Comparison of ENCODE assay signal across 17 cellular contexts in genomic region chr13:19069684-19070397, GRCh38.
DNase-seq lines count a peak whose midpoint lies in the region; ATAC-seq and TF ChIP-seq lines count a peak whose summit lies in the region.
"Had no signal": no experiment of that assay in that cellular context is flagged by ENCODE, and none has a peak within 500 bp of the region (broad histone marks: within the 10 kb centered on the region; RNA-seq: fewer than 3 reads in every experiment).

No MANE protein-coding gene starts in this region.

- intact Hi-C loops in right cardiac atrium (cut with DNase I) (no loop called here), upper lobe of right lung (cut with DNase I) (no loop called here)

- H3K27ac ChIP-seq in right atrium auricular region (no peak overlapping the region), right cardiac atrium (ENCODE audit: low read length) (no peak overlapping the region), lung (ENCODE audit: low read depth in 1 of 2, low read length in 1 of 2) (no peak overlapping the region), upper lobe of right lung (no peak overlapping the region)
- H3K27ac ChIP-seq: BLaER1 treated with 17β-estradiol and CSF1 and Interleukin-3, amounts not matched to agents 10 nM and 100 nM had no signal

- no peaks in the 10 kb centered on the region for H3K27me3 Mint-ChIP-seq in activated CD4-positive, alpha-beta memory T cell treated with anti-CD3 and anti-CD28 coated beads, Interleukin-2, amount 10 ng/mL, durations not matched to agents 7 days and 5 days

- ATAC-seq in right cardiac atrium (no peak), lung (ENCODE audit: insufficient read depth, low FRiP score) (no peak), upper lobe of right lung (peak; percentile 18), GM21786 (IDR thresholded peaks at IDR 0.05; ENCODE audit: unreplicated experiment) (no peak)

- TF ChIP-seq CTCF in right atrium auricular region (IDR thresholded peaks at IDR 0.05) (no peak), lung (IDR thresholded peaks at IDR 0.05; ENCODE audit: control extremely low read depth, extremely low read depth) (no peak), upper lobe of right lung (IDR thresholded peaks at IDR 0.05) (no peak)

- CTCF ChIA-PET in activated CD4-positive, alpha-beta memory T cell treated with anti-CD3 and anti-CD28 coated beads, Interleukin-2, amount 10 ng/mL, durations not matched to agents 7 days and 5 days (lab: Charles Lee): no interaction called here

- 68% methylated on average over 5 of the region's 5 CpGs for WGBS in right cardiac atrium
- 69 to 76% methylated on average over 5 of the region's 5 CpGs for WGBS in lung, 2 donors

- H3K27me3 ChIP-seq in right atrium auricular region: no peaks in the 10 kb centered on the region
- H3K27me3 ChIP-seq in right cardiac atrium (ENCODE audit: control insufficient read depth, insufficient read depth): no peaks in the 10 kb centered on the region
- H3K27me3 ChIP-seq in lung (ENCODE audit: control insufficient read depth, insufficient read depth): no peaks in the 10 kb centered on the region
- H3K27me3 ChIP-seq in upper lobe of right lung: no peaks in the 10 kb centered on the region
- H3K27me3 ChIP-seq: BLaER1 treated with 17β-estradiol and CSF1 and Interleukin-3, amounts not matched to agents 10 nM and 100 nM had no signal

- H3K36me3 Mint-ChIP-seq in activated CD4-positive, alpha-beta memory T cell treated with anti-CD3 and anti-CD28 coated beads, Interleukin-2, amount 10 ng/mL, durations not matched to agents 7 days and 5 days (ENCODE audit: low read depth): no peaks in the 10 kb centered on the region
- H3K36me3 Mint-ChIP-seq: CD4-positive, alpha-beta memory T cell had no signal

- POLR2A ChIA-PET in activated CD4-positive, alpha-beta memory T cell treated with anti-CD3 and anti-CD28 coated beads, Interleukin-2, amount 10 ng/mL, durations not matched to agents 7 days and 5 days (lab: Charles Lee): no interaction called here

- H3K4me1 Mint-ChIP-seq in activated CD4-positive, alpha-beta memory T cell treated with anti-CD3 and anti-CD28 coated beads, Interleukin-2, amount 10 ng/mL, durations not matched to agents 7 days and 5 days: no peaks in the 10 kb centered on the region
- H3K4me1 Mint-ChIP-seq: CD4-positive, alpha-beta memory T cell; H9 had no signal

- H3K4me1 ChIP-seq in right atrium auricular region (no peaks in the 10 kb centered on the region), right cardiac atrium (ENCODE audit: control insufficient read depth, insufficient read depth, low read length) (no peaks in the 10 kb centered on the region), lung (ENCODE audit: control insufficient read depth in 2 of 2, insufficient read depth in 2 of 2, low read length in 2 of 2) (no peaks in the 10 kb centered on the region), upper lobe of right lung (no peaks in the 10 kb centered on the region)
- H3K4me1 ChIP-seq: BLaER1 treated with 17β-estradiol and CSF1 and Interleukin-3, amounts not matched to agents 10 nM and 100 nM had no signal

- H3K9me3 ChIP-seq in right atrium auricular region (no peaks in the 10 kb centered on the region), right cardiac atrium (ENCODE audit: control insufficient read depth, low read length) (no peaks in the 10 kb centered on the region), lung (ENCODE audit: control insufficient read depth in 2 of 2, insufficient read depth in 1 of 2, low read length in 1 of 2) (peaks cover 0 to 6% of the 10 kb centered on the region in 2 donors), upper lobe of right lung (no peaks in the 10 kb centered on the region)

- H3K9me3 Mint-ChIP-seq in activated CD4-positive, alpha-beta memory T cell treated with anti-CD3 and anti-CD28 coated beads, Interleukin-2, amount 10 ng/mL, durations not matched to agents 7 days and 5 days: peaks cover 12% of the 10 kb centered on the region

- H3K27ac Mint-ChIP-seq in activated CD4-positive, alpha-beta memory T cell treated with anti-CD3 and anti-CD28 coated beads, Interleukin-2, amount 10 ng/mL, durations not matched to agents 7 days and 5 days: no peak overlapping the region
- H3K27ac Mint-ChIP-seq: CD4-positive, alpha-beta memory T cell; H9 had no signal

- H3K4me3 ChIP-seq in right atrium auricular region (no peak overlapping the region), right cardiac atrium (ENCODE audit: low read length) (no peak overlapping the region), lung (no peak overlapping the region), upper lobe of right lung (no peak overlapping the region)
- H3K4me3 ChIP-seq: BLaER1 treated with 17β-estradiol and CSF1 and Interleukin-3, amounts not matched to agents 10 nM and 100 nM had no signal

- H3K36me3 ChIP-seq in right atrium auricular region (no peaks in the 10 kb centered on the region), lung (ENCODE audit: control insufficient read depth in 2 of 2, insufficient read depth in 2 of 2, low read length in 2 of 2) (no peaks in the 10 kb centered on the region), upper lobe of right lung (no peaks in the 10 kb centered on the region)
- H3K36me3 ChIP-seq: BLaER1 treated with 17β-estradiol and CSF1 and Interleukin-3, amounts not matched to agents 10 nM and 100 nM had no signal

- DNase-seq in right atrium auricular region (ENCODE audit: low spot score): peak; percentile 23
- DNase-seq in right cardiac atrium: no peak
- peak; percentile 18 for DNase-seq in lung (ENCODE audit: low spot score)
- DNase-seq in upper lobe of right lung: no peak
- no peak for DNase-seq in hypothalamus (lab: John Stamatoyannopoulos, UW)
- DNase-seq in activated CD4-positive, alpha-beta memory T cell treated with anti-CD3 and anti-CD28 coated beads, Interleukin-2, amount 10 ng/mL, durations not matched to agents 7 days and 5 days: no peak
- no peak for DNase-seq in C1 segment of cervical spinal cord (lab: John Stamatoyannopoulos, UW)
- DNase-seq: 8988T; CD4-positive, alpha-beta memory T cell; COR-L47; DMS153; DMS79 treated with DMSO at 0.1 percent for 48 hours; EL; GOT3; H9 had no signal

- H3K4me3 Mint-ChIP-seq in activated CD4-positive, alpha-beta memory T cell treated with anti-CD3 and anti-CD28 coated beads, Interleukin-2, amount 10 ng/mL, durations not matched to agents 7 days and 5 days: no peak overlapping the region
- H3K4me3 Mint-ChIP-seq: CD4-positive, alpha-beta memory T cell; H9 had no signal

Comparison
In these comparisons a context has a peak if more than half of its experiments do, and no peak if none do; other contexts are left out.
1. DNase-seq: peak in right atrium auricular region (single experiment) and lung (single experiment); none in right cardiac atrium (0 of 3), upper lobe of right lung (single experiment), hypothalamus (0 of 51), activated CD4-positive, alpha-beta memory T cell treated with anti-CD3 and anti-CD28 coated beads, Interleukin-2, amount 10 ng/mL, durations not matched to agents 7 days and 5 days (single experiment) and C1 segment of cervical spinal cord (0 of 14).